ENCODE assay signal across 21 cellular contexts in the genomic region with DNA sequence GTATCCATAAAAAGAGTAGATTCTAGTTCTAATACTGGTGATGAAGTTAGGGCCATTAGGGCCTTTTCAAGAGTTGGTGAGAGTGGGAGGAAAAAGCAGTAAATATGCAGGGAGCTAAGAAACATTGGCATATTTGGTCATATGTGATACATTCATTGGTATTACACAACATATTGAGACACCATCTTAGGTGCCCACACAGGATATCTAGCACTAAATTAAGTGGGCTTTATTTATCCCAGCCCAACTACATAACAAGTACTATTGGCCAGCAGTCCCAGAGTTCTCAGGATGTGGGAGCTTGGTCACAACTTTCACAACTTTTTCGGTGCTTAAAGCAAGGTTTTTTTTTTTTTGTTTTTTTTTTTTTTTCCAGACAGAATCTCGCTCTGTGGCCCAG. TPM values are rescaled to one million over a fixed set of nuclear protein-coding genes. Genes with fewer than 3 reads are reported as not detected.
DNase-seq lines count a peak whose midpoint lies in the region; ATAC-seq, FAIRE-seq and TF ChIP-seq lines count a peak whose summit lies in the region.
"Had no signal": no experiment of that assay in that cellular context is flagged by ENCODE, and none has a peak within 500 bp of the region (broad histone marks: within the 10 kb centered on the region; RNA-seq: fewer than 3 reads in every experiment).

No MANE protein-coding gene starts in this region.

- H3K4me1 ChIP-seq in HepG2 (ENCODE audit: insufficient read depth, low read length) (peaks cover 18% of the 10 kb centered on the region), right lobe of liver (peaks cover 0 to 8% (median 4%) of the 10 kb centered on the region in 4 donors)

- no peaks in the 10 kb centered on the region for H3K9me3 Mint-ChIP-seq in stimulated activated effector memory CD8-positive, alpha-beta T cell treated with anti-CD3 and anti-CD28 coated beads, Interleukin-12 subunit alpha, Interleukin-12 subunit beta, amount 100 ng/mL, for 72 hours
- H3K9me3 Mint-ChIP-seq: mesothelial cell of epicardium had no signal

- H3K36me3 ChIP-seq in HepG2 (replicated peaks in 1 of 2; ENCODE audit: control insufficient read depth in 1 of 2, insufficient read depth in 2 of 2, low read length in 2 of 2), result peaks cover 5 to 30% of the 10 kb centered on the region in 2 experiments
- H3K36me3 ChIP-seq in right lobe of liver, result peaks cover 0 to 35% (median 11%) of the 10 kb centered on the region in 4 donors
- H3K36me3 ChIP-seq in bronchial epithelial cell (ENCODE audit: control insufficient read depth, insufficient read depth, low read length), result peaks cover 13% of the 10 kb centered on the region

- TF ChIP-seq POLR2A in HepG2 (IDR thresholded peaks at IDR 0.05; ENCODE audit: insufficient read depth in 1 of 2, low read depth in 2 of 2, low read length in 2 of 2) (no peak), right lobe of liver (IDR thresholded peaks at IDR 0.05) (no peak)

- ATAC-seq in HepG2, result no peak
- no peak for ATAC-seq in right lobe of liver
- ATAC-seq in GM19463 (IDR thresholded peaks at IDR 0.05; ENCODE audit: unreplicated experiment), result no peak
- no peak for ATAC-seq in stimulated activated effector memory CD8-positive, alpha-beta T cell treated with anti-CD3 and anti-CD28 coated beads, Interleukin-12 subunit alpha, Interleukin-12 subunit beta, amount 100 ng/mL, for 72 hours
- no peak for ATAC-seq in Right ventricle myocardium superior (ENCODE audit: poor library complexity)
- ATAC-seq: esophagus mucosa; HCT116; left lobe of liver; right cardiac atrium; stimulated activated naive CD8-positive, alpha-beta T cell treated with anti-CD3 and anti-CD28 coated beads, Interleukin-15, Interleukin-2, amounts not matched to agents 100 U/mL and 50 U/mL, for 24 hours had no signal

- H3K4me2 ChIP-seq in HepG2 (ENCODE audit: low read depth, low read length), result no peak overlapping the region

- TF ChIP-seq EP300 in HepG2 (IDR thresholded peaks at IDR 0.05; ENCODE audit: low read depth in 2 of 2, low read length in 2 of 2) (no peak), HepG2 (CRISPR knock-in tag; IDR thresholded peaks at IDR 0.05; ENCODE audit: borderline replicate concordance) (no peak)

- no peak overlapping the region for H3K4me3 Mint-ChIP-seq in stimulated activated effector memory CD8-positive, alpha-beta T cell treated with anti-CD3 and anti-CD28 coated beads, Interleukin-12 subunit alpha, Interleukin-12 subunit beta, amount 100 ng/mL, for 72 hours
- H3K4me3 Mint-ChIP-seq: mesothelial cell of epicardium had no signal

- H3K4me3 ChIP-seq in HepG2 (replicated peaks in 1 of 3; ENCODE audit: insufficient read depth in 1 of 3, low read depth in 2 of 3, low read length in 3 of 3) (no peak overlapping the region), right lobe of liver (no peak overlapping the region), bronchial epithelial cell (ENCODE audit: low read depth, low read length) (no peak overlapping the region)
- H3K4me3 ChIP-seq: Peyer's patch had no signal

- WGBS in HepG2 (ENCODE audit: low lambda C conversion rate), result 97% methylated on average over 2 of the region's 2 CpGs
- WGBS in right lobe of liver (ENCODE audit: insufficient coverage, low coverage, low lambda C conversion rate, missing lambda C conversion rate), result 77% methylated on average over 2 of the region's 2 CpGs

- H3K9me3 ChIP-seq in HepG2 (ENCODE audit: low read length) (no peaks in the 10 kb centered on the region), right lobe of liver (no peaks in the 10 kb centered on the region)
- H3K9me3 ChIP-seq: Peyer's patch had no signal

- intact Hi-C loops in HepG2 (cut with micrococcal nuclease; ENCODE audit: unreplicated experiment), result no loop called here
- intact Hi-C loops in right lobe of liver (cut with DNase I), result loop anchor here in 1 of 2 donors (10.0 kb wide), 1 partner anchor 60 kb away; the partner anchor contains the start of gene COPS7A
- intact Hi-C loops in Right ventricle myocardium superior (cut with DNase I), result no loop called here

- in situ Hi-C loops in HepG2 (cut with HindIII; ENCODE audit: extremely low pct_ligation_motif_present, low pct_unique_long_range_greater_than_20kb) (loop anchor here (5.0 kb wide), 1 partner anchor 32 kb away; no protein-coding TSS in a partner anchor), GM13977 (cut with MboI; ENCODE audit: low pct_unique_long_range_greater_than_20kb, low sequenced_read_pairs, unreplicated experiment) (no loop called here)

- no peak for TF ChIP-seq RAD21 in HepG2 (CRISPR knock-in tag; IDR thresholded peaks at IDR 0.05)

- H3K4me1 Mint-ChIP-seq in stimulated activated effector memory CD8-positive, alpha-beta T cell treated with anti-CD3 and anti-CD28 coated beads, Interleukin-12 subunit alpha, Interleukin-12 subunit beta, amount 100 ng/mL, for 72 hours, result peaks cover 24% of the 10 kb centered on the region

- no peak overlapping the region for H2AFZ ChIP-seq in HepG2 (ENCODE audit: low read length)

- no peaks in the 10 kb centered on the region for H4K20me1 ChIP-seq in HepG2 (ENCODE audit: insufficient read depth, low read length)

- CTCF ChIA-PET in HepG2 (lab: Yijun Ruan, JAX; ENCODE audit: low intra/inter-chr PET ratio, low total read pairs), result no interaction called here

- no peak for DNase-seq in HepG2 (ENCODE audit: low spot score)
- DNase-seq in right lobe of liver, result no peak
- DNase-seq in NOMO-1 (lab: John Stamatoyannopoulos, UW; ENCODE audit: unreplicated experiment in 2 of 2), result peak; percentile 39 to 60
- DNase-seq in bronchial epithelial cell (ENCODE audit: low read depth), result peak; percentile 15
- DNase-seq in GM13977 (ENCODE audit: low spot score), result no peak
- no peak for DNase-seq in stimulated activated effector memory CD8-positive, alpha-beta T cell treated with anti-CD3 and anti-CD28 coated beads, Interleukin-12 subunit alpha, Interleukin-12 subunit beta, amount 100 ng/mL, for 72 hours (ENCODE audit: low spot score in 2 of 2)
- DNase-seq in Right ventricle myocardium superior, result no peak
- DNase-seq: activated CD4-positive, alpha-beta T cell treated with anti-CD3 and anti-CD28 coated beads, Interleukin-2, amount 50 U/mL, for 1 hour; activated T-cell treated with anti-CD3 and anti-CD28 coated beads, Interleukin-2, amount 50 U/mL, for 1 hour; effector CD4-positive, alpha-beta T cell; KG1; Peyer's patch; right cardiac atrium; stimulated activated naive CD8-positive, alpha-beta T cell treated with anti-CD3 and anti-CD28 coated beads, Interleukin-15, Interleukin-2, amounts not matched to agents 100 U/mL and 50 U/mL, for 24 hours; trophoblast cell had no signal

- BruUV-seq in HepG2 (replicated peaks; lab: Mats Ljungman, UMichigan), result no TSS peak

- FAIRE-seq in HepG2 (lab: Jason Lieb, UNC) (no peak), bronchial epithelial cell (lab: Jason Lieb, UNC) (no peak)
- FAIRE-seq: GM19239 had no signal

- no peak overlapping the region for H3K27ac Mint-ChIP-seq in stimulated activated effector memory CD8-positive, alpha-beta T cell treated with anti-CD3 and anti-CD28 coated beads, Interleukin-12 subunit alpha, Interleukin-12 subunit beta, amount 100 ng/mL, for 72 hours
- H3K27ac Mint-ChIP-seq: mesothelial cell of epicardium had no signal

- H3K27ac ChIP-seq in HepG2 (ENCODE audit: extremely low read length, insufficient read depth, low read length) (no peak overlapping the region), right lobe of liver (no peak overlapping the region)
- H3K27ac ChIP-seq: Peyer's patch had no signal

- no peak for TF ChIP-seq CTCF in HepG2 (CRISPR knock-in tag; IDR thresholded peaks at IDR 0.05)
- no peak for TF ChIP-seq CTCF in right lobe of liver (IDR thresholded peaks at IDR 0.05)
- no peak for TF ChIP-seq CTCF in bronchial epithelial cell (IDR thresholded peaks at IDR 0.05; ENCODE audit: insufficient read depth, low read length, severe bottlenecking)
- no peak for TF ChIP-seq CTCF in GM13977 (IDR thresholded peaks at IDR 0.05; ENCODE audit: extremely low read depth, insufficient read depth, missing control alignments)

- no peaks in the 10 kb centered on the region; a peak in 1 of 5 replicates for H3K27me3 ChIP-seq in HepG2 (ENCODE audit: control insufficient read depth in 1 of 2, insufficient read depth in 2 of 2, low read length in 2 of 2)
- H3K27me3 ChIP-seq in right lobe of liver, result no peaks in the 10 kb centered on the region
- no peaks in the 10 kb centered on the region for H3K27me3 ChIP-seq in bronchial epithelial cell (ENCODE audit: control insufficient read depth, insufficient read depth, low read length)
- H3K27me3 ChIP-seq: Peyer's patch had no signal

- POLR2A ChIA-PET in HepG2 (lab: Yijun Ruan, JAX), result interaction anchor here (2.9 to 3.4 kb wide), 2 partner anchors 24 to 59 kb away, joined by 10 to 19 read pairs; partner anchors contain the start of genes COPS7A and ZNF384

- H3K79me2 ChIP-seq in HepG2 (ENCODE audit: insufficient read depth, low read length), result peaks cover 7% of the 10 kb centered on the region

- H3K36me3 Mint-ChIP-seq in stimulated activated effector memory CD8-positive, alpha-beta T cell treated with anti-CD3 and anti-CD28 coated beads, Interleukin-12 subunit alpha, Interleukin-12 subunit beta, amount 100 ng/mL, for 72 hours, result peaks cover 68% of the 10 kb centered on the region

- no peak overlapping the region for H3K9ac ChIP-seq in HepG2 (ENCODE audit: insufficient read depth, low read depth, low read length)

RNA-seq across cellular contexts. Expression of gene ING4, which starts 2.0 kb away (rescaled TPM):
- total RNA-seq in HepG2 (2016; rRNA removed; fragmentation: Illumina TruSeq; extraction: Trizol) (12.7 and 14.4 TPM in 2 replicates), right lobe of liver (10 to 100 TPM; 10.6 to 20.0 (median 17.0) TPM), bronchial epithelial cell (15.3 and 22.0 TPM in 2 replicates), Right ventricle myocardium superior (25.3 TPM)
- 2.9 and 3.4 TPM in 2 replicates for total RNA-seq in HepG2 (2016; cell fraction: cytosol; rRNA removed; fragmentation: Illumina TruSeq; extraction: Trizol; ENCODE audit: low read depth)
- total RNA-seq in HepG2 (2016; cell fraction: insoluble cytoplasmic fraction; rRNA removed; fragmentation: Illumina TruSeq; extraction: Trizol), result 13.3 and 14.0 TPM in 2 replicates
- 5.1 and 6.2 TPM in 2 replicates for total RNA-seq in HepG2 (2016; cell fraction: membrane; rRNA removed; fragmentation: Illumina TruSeq; extraction: Trizol)
- total RNA-seq in HepG2 (2016; cell fraction: nucleus; rRNA removed; fragmentation: Illumina TruSeq; extraction: Trizol), result 11.6 and 13.4 TPM in 2 replicates
- 32.4 and 34.2 TPM in 2 replicates for polyA plus RNA-seq in HepG2 (2011; rRNA removed)
- 22.0 and 28.2 TPM in 2 replicates for polyA plus RNA-seq in HepG2 (2011; cell fraction: cytosol; rRNA removed)
- 105 and 110 TPM in 2 replicates for polyA plus RNA-seq in HepG2 (2011; cell fraction: nucleus; rRNA removed)
- polyA plus RNA-seq in HepG2 (2012), result 22.9 and 25.8 TPM in 2 replicates
- polyA plus RNA-seq in HepG2 (2016; cell fraction: cytosol; fragmentation: Illumina TruSeq; extraction: Trizol; ENCODE audit: low read depth), result 2.6 and 2.9 TPM in 2 replicates
- polyA plus RNA-seq in HepG2 (2016; cell fraction: insoluble cytoplasmic fraction; fragmentation: Illumina TruSeq; extraction: Trizol; ENCODE audit: low read depth), result 12.1 and 12.8 TPM in 2 replicates
- 3.7 and 4.9 TPM in 2 replicates for polyA plus RNA-seq in HepG2 (2016; cell fraction: membrane; fragmentation: Illumina TruSeq; extraction: Trizol; ENCODE audit: low read depth)
- 28.8 and 29.1 TPM in 2 replicates for polyA plus RNA-seq in HepG2 (2016; cell fraction: nucleus; fragmentation: Illumina TruSeq; extraction: Trizol; ENCODE audit: insufficient read depth, low read depth)
- 11.6 and 18.9 TPM in 2 replicates for polyA minus RNA-seq in HepG2 (2011; rRNA and poly(A)+ RNA removed; ENCODE audit: low replicate concordance)
- polyA minus RNA-seq in HepG2 (2011; cell fraction: cytosol; rRNA and poly(A)+ RNA removed), result 3.6 and 5.9 TPM in 2 replicates
- 25.4 and 28.7 TPM in 2 replicates for polyA minus RNA-seq in HepG2 (2011; cell fraction: nucleus; rRNA and poly(A)+ RNA removed)

RNA-seq across cellular contexts. Expression of gene ACRBP, which starts 17.7 kb away (rescaled TPM):
- not detected in 2 replicates for total RNA-seq in HepG2 (2016; rRNA removed; fragmentation: Illumina TruSeq; extraction: Trizol)
- total RNA-seq in HepG2 (2016; cell fraction: cytosol; rRNA removed; fragmentation: Illumina TruSeq; extraction: Trizol; ENCODE audit: low read depth), result 0.61 TPM in 1 of 2 replicates, not detected in the other
- total RNA-seq in HepG2 (2016; cell fraction: insoluble cytoplasmic fraction; rRNA removed; fragmentation: Illumina TruSeq; extraction: Trizol), result 0.11 TPM in 1 of 2 replicates, not detected in the other
- total RNA-seq in HepG2 (2016; cell fraction: membrane; rRNA removed; fragmentation: Illumina TruSeq; extraction: Trizol), result not detected in 2 replicates
- 0.43 TPM in 1 of 2 replicates, not detected in the other for total RNA-seq in HepG2 (2016; cell fraction: nucleus; rRNA removed; fragmentation: Illumina TruSeq; extraction: Trizol)
- polyA plus RNA-seq in HepG2 (2011; rRNA removed), result 0.37 and 0.46 TPM in 2 replicates
- polyA plus RNA-seq in HepG2 (2011; cell fraction: cytosol; rRNA removed), result 0.17 and 0.28 TPM in 2 replicates
- polyA plus RNA-seq in HepG2 (2011; cell fraction: nucleus; rRNA removed), result 2.4 and 3.2 TPM in 2 replicates
- polyA plus RNA-seq in HepG2 (2012), result 0.19 and 0.63 TPM in 2 replicates
- polyA plus RNA-seq in HepG2 (2016; cell fraction: cytosol; fragmentation: Illumina TruSeq; extraction: Trizol; ENCODE audit: low read depth), result not detected in 2 replicates
- polyA plus RNA-seq in HepG2 (2016; cell fraction: insoluble cytoplasmic fraction; fragmentation: Illumina TruSeq; extraction: Trizol; ENCODE audit: low read depth), result not detected in 2 replicates
- polyA plus RNA-seq in HepG2 (2016; cell fraction: membrane; fragmentation: Illumina TruSeq; extraction: Trizol; ENCODE audit: low read depth), result not detected in 2 replicates
- polyA plus RNA-seq in HepG2 (2016; cell fraction: nucleus; fragmentation: Illumina TruSeq; extraction: Trizol; ENCODE audit: insufficient read depth, low read depth), result not detected in 2 replicates
- polyA minus RNA-seq in HepG2 (2011; rRNA and poly(A)+ RNA removed; ENCODE audit: low replicate concordance), result 1.1 and 2.1 TPM in 2 replicates
- not detected in 2 replicates for polyA minus RNA-seq in HepG2 (2011; cell fraction: cytosol; rRNA and poly(A)+ RNA removed)
- 0.99 and 1.0 TPM in 2 replicates for polyA minus RNA-seq in HepG2 (2011; cell fraction: nucleus; rRNA and poly(A)+ RNA removed)
- 1 to 10 TPM in 4 of 6 experiments, under 1 TPM in 1, not detected in 1; 0.95 to 3.3 (median 1.7) TPM for total RNA-seq in right lobe of liver
- under 0.01 and 0.51 TPM in 2 replicates for total RNA-seq in bronchial epithelial cell
- 0.51 TPM for total RNA-seq in Right ventricle myocardium superior

RNA-seq across cellular contexts. Expression of gene ZNF384, which starts 24.3 kb away (rescaled TPM):
- total RNA-seq in HepG2 (2016; rRNA removed; fragmentation: Illumina TruSeq; extraction: Trizol) (23.6 and 24.1 TPM in 2 replicates), right lobe of liver (10 to 100 TPM; 11.9 to 22.3 (median 18.3) TPM), bronchial epithelial cell (5.3 and 7.0 TPM in 2 replicates), Right ventricle myocardium superior (23.0 TPM)
- 9.5 and 12.0 TPM in 2 replicates for total RNA-seq in HepG2 (2016; cell fraction: cytosol; rRNA removed; fragmentation: Illumina TruSeq; extraction: Trizol; ENCODE audit: low read depth)
- 19.2 and 25.6 TPM in 2 replicates for total RNA-seq in HepG2 (2016; cell fraction: insoluble cytoplasmic fraction; rRNA removed; fragmentation: Illumina TruSeq; extraction: Trizol)
- total RNA-seq in HepG2 (2016; cell fraction: membrane; rRNA removed; fragmentation: Illumina TruSeq; extraction: Trizol), result 22.5 and 24.6 TPM in 2 replicates
- total RNA-seq in HepG2 (2016; cell fraction: nucleus; rRNA removed; fragmentation: Illumina TruSeq; extraction: Trizol), result 23.6 and 28.7 TPM in 2 replicates
- 54.3 and 55.3 TPM in 2 replicates for polyA plus RNA-seq in HepG2 (2011; rRNA removed)
- polyA plus RNA-seq in HepG2 (2011; cell fraction: cytosol; rRNA removed), result 26.5 and 29.9 TPM in 2 replicates
- 112 and 139 TPM in 2 replicates for polyA plus RNA-seq in HepG2 (2011; cell fraction: nucleus; rRNA removed)
- 40.4 and 40.6 TPM in 2 replicates for polyA plus RNA-seq in HepG2 (2012)
- 10.8 and 12.9 TPM in 2 replicates for polyA plus RNA-seq in HepG2 (2016; cell fraction: cytosol; fragmentation: Illumina TruSeq; extraction: Trizol; ENCODE audit: low read depth)
- polyA plus RNA-seq in HepG2 (2016; cell fraction: insoluble cytoplasmic fraction; fragmentation: Illumina TruSeq; extraction: Trizol; ENCODE audit: low read depth), result 33.3 and 40.1 TPM in 2 replicates
- 24.4 and 28.3 TPM in 2 replicates for polyA plus RNA-seq in HepG2 (2016; cell fraction: membrane; fragmentation: Illumina TruSeq; extraction: Trizol; ENCODE audit: low read depth)
- 82.1 and 94.6 TPM in 2 replicates for polyA plus RNA-seq in HepG2 (2016; cell fraction: nucleus; fragmentation: Illumina TruSeq; extraction: Trizol; ENCODE audit: insufficient read depth, low read depth)
- polyA minus RNA-seq in HepG2 (2011; rRNA and poly(A)+ RNA removed; ENCODE audit: low replicate concordance), result 80.0 and 92.0 TPM in 2 replicates
- polyA minus RNA-seq in HepG2 (2011; cell fraction: cytosol; rRNA and poly(A)+ RNA removed), result 13.9 and 16.4 TPM in 2 replicates
- 55.5 and 59.3 TPM in 2 replicates for polyA minus RNA-seq in HepG2 (2011; cell fraction: nucleus; rRNA and poly(A)+ RNA removed)

RNA-seq across cellular contexts. Expression of gene LPAR5, which starts 29.1 kb away (rescaled TPM):
- total RNA-seq in HepG2 (2016; rRNA removed; fragmentation: Illumina TruSeq; extraction: Trizol) (0.07 and 0.09 TPM in 2 replicates), right lobe of liver (1 to 10 TPM in 1 of 6 experiments, under 1 TPM in 5; 0.31 to 1.5 (median 0.78) TPM), bronchial epithelial cell (2.1 and 4.1 TPM in 2 replicates), Right ventricle myocardium superior (7.3 TPM)
- total RNA-seq in HepG2 (2016; cell fraction: cytosol; rRNA removed; fragmentation: Illumina TruSeq; extraction: Trizol; ENCODE audit: low read depth), result not detected in 2 replicates
- 0.06 and 0.09 TPM in 2 replicates for total RNA-seq in HepG2 (2016; cell fraction: insoluble cytoplasmic fraction; rRNA removed; fragmentation: Illumina TruSeq; extraction: Trizol)
- total RNA-seq in HepG2 (2016; cell fraction: membrane; rRNA removed; fragmentation: Illumina TruSeq; extraction: Trizol), result 0.09 TPM in 1 of 2 replicates, not detected in the other
- total RNA-seq in HepG2 (2016; cell fraction: nucleus; rRNA removed; fragmentation: Illumina TruSeq; extraction: Trizol), result not detected in 2 replicates
- 0.17 and 0.32 TPM in 2 replicates for polyA plus RNA-seq in HepG2 (2011; rRNA removed)
- 0.19 and 0.32 TPM in 2 replicates for polyA plus RNA-seq in HepG2 (2011; cell fraction: cytosol; rRNA removed)
- 0.36 and 0.40 TPM in 2 replicates for polyA plus RNA-seq in HepG2 (2011; cell fraction: nucleus; rRNA removed)
- polyA plus RNA-seq in HepG2 (2012), result 0.17 and 0.32 TPM in 2 replicates
- polyA plus RNA-seq in HepG2 (2016; cell fraction: cytosol; fragmentation: Illumina TruSeq; extraction: Trizol; ENCODE audit: low read depth), result 0.05 TPM in 1 of 2 replicates, not detected in the other
- not detected in 2 replicates for polyA plus RNA-seq in HepG2 (2016; cell fraction: insoluble cytoplasmic fraction; fragmentation: Illumina TruSeq; extraction: Trizol; ENCODE audit: low read depth)
- not detected in 2 replicates for polyA plus RNA-seq in HepG2 (2016; cell fraction: membrane; fragmentation: Illumina TruSeq; extraction: Trizol; ENCODE audit: low read depth)
- 0.22 TPM in 1 of 2 replicates, not detected in the other for polyA plus RNA-seq in HepG2 (2016; cell fraction: nucleus; fragmentation: Illumina TruSeq; extraction: Trizol; ENCODE audit: insufficient read depth, low read depth)
- 0.98 and 5.8 TPM in 2 replicates for polyA minus RNA-seq in HepG2 (2011; rRNA and poly(A)+ RNA removed; ENCODE audit: low replicate concordance)
- polyA minus RNA-seq in HepG2 (2011; cell fraction: cytosol; rRNA and poly(A)+ RNA removed), result 0.69 and 0.88 TPM in 2 replicates
- polyA minus RNA-seq in HepG2 (2011; cell fraction: nucleus; rRNA and poly(A)+ RNA removed), result 0.37 TPM in 1 of 2 replicates, not detected in the other

RNA-seq across cellular contexts. Expression of gene PIANP, which starts 35.7 kb away (rescaled TPM):
- not detected in 2 replicates for total RNA-seq in HepG2 (2016; rRNA removed; fragmentation: Illumina TruSeq; extraction: Trizol)
- not detected in 2 replicates for total RNA-seq in HepG2 (2016; cell fraction: cytosol; rRNA removed; fragmentation: Illumina TruSeq; extraction: Trizol; ENCODE audit: low read depth)
- not detected in 2 replicates for total RNA-seq in HepG2 (2016; cell fraction: insoluble cytoplasmic fraction; rRNA removed; fragmentation: Illumina TruSeq; extraction: Trizol)
- not detected in 2 replicates for total RNA-seq in HepG2 (2016; cell fraction: membrane; rRNA removed; fragmentation: Illumina TruSeq; extraction: Trizol)
- total RNA-seq in HepG2 (2016; cell fraction: nucleus; rRNA removed; fragmentation: Illumina TruSeq; extraction: Trizol), result not detected in 2 replicates
- not detected in 2 replicates for polyA plus RNA-seq in HepG2 (2011; rRNA removed)
- polyA plus RNA-seq in HepG2 (2011; cell fraction: cytosol; rRNA removed), result not detected in 2 replicates
- not detected in 2 replicates for polyA plus RNA-seq in HepG2 (2011; cell fraction: nucleus; rRNA removed)
- polyA plus RNA-seq in HepG2 (2012), result 0.07 TPM in 1 of 2 replicates, not detected in the other
- polyA plus RNA-seq in HepG2 (2016; cell fraction: cytosol; fragmentation: Illumina TruSeq; extraction: Trizol; ENCODE audit: low read depth), result not detected in 2 replicates
- not detected in 2 replicates for polyA plus RNA-seq in HepG2 (2016; cell fraction: insoluble cytoplasmic fraction; fragmentation: Illumina TruSeq; extraction: Trizol; ENCODE audit: low read depth)
- not detected in 2 replicates for polyA plus RNA-seq in HepG2 (2016; cell fraction: membrane; fragmentation: Illumina TruSeq; extraction: Trizol; ENCODE audit: low read depth)
- not detected in 2 replicates for polyA plus RNA-seq in HepG2 (2016; cell fraction: nucleus; fragmentation: Illumina TruSeq; extraction: Trizol; ENCODE audit: insufficient read depth, low read depth)
- polyA minus RNA-seq in HepG2 (2011; rRNA and poly(A)+ RNA removed; ENCODE audit: low replicate concordance), result not detected in 2 replicates
- polyA minus RNA-seq in HepG2 (2011; cell fraction: cytosol; rRNA and poly(A)+ RNA removed), result not detected in 2 replicates
- not detected in 2 replicates for polyA minus RNA-seq in HepG2 (2011; cell fraction: nucleus; rRNA and poly(A)+ RNA removed)
- total RNA-seq in right lobe of liver, result not detected
- total RNA-seq in bronchial epithelial cell, result not detected in 2 replicates
- total RNA-seq in Right ventricle myocardium superior, result 0.35 TPM
- total RNA-seq: esophagus mucosa, left lobe of liver, Peyer's patch had no signal

Comparison
In these comparisons a context has a peak if more than half of its experiments do, and no peak if none do; other contexts are left out.
1. DNase-seq: peak in NOMO-1 (2 of 2) and bronchial epithelial cell (single experiment); none in HepG2 (single experiment), right lobe of liver (0 of 3), GM13977 (single experiment), stimulated activated effector memory CD8-positive, alpha-beta T cell treated with anti-CD3 and anti-CD28 coated beads, Interleukin-12 subunit alpha, Interleukin-12 subunit beta, amount 100 ng/mL, for 72 hours (0 of 2) and Right ventricle myocardium superior (single experiment).